ENCODE assay signal across 12 cellular contexts in genomic region chr15:72532991-72533601, GRCh38. TPM values are rescaled to one million over a fixed set of nuclear protein-coding genes. Genes with fewer than 3 reads are reported as not detected.
DNase-seq lines count a peak whose midpoint lies in the region; TF ChIP-seq lines count a peak whose summit lies in the region.
"Had no signal": no experiment of that assay in that cellular context is flagged by ENCODE, and none has a peak within 500 bp of the region (broad histone marks: within the 10 kb centered on the region; RNA-seq: fewer than 3 reads in every experiment).

No MANE protein-coding gene starts in this region.

- peak; percentile 26 for DNase-seq in activated CD8-positive, alpha-beta memory T cell treated with anti-CD3 and anti-CD28 coated beads, Interleukin-2, amount 50 U/mL, for 4 hours
- no peak for DNase-seq in activated CD8-positive, alpha-beta memory T cell treated with anti-CD3 and anti-CD28 coated beads, Interleukin-2, amount 50 U/mL, for 48 hours
- peak; percentile 38 for DNase-seq in NAMALWA (ENCODE audit: low spot score)
- DNase-seq in chondrocyte (ENCODE audit: low spot score), result no peak
- no peak for DNase-seq in progenitor cell of endocrine pancreas (ENCODE audit: low spot score, unreplicated experiment)
- DNase-seq in tibial nerve (ENCODE audit: low spot score in 2 of 2), result no peak
- no peak for DNase-seq in kidney glomerular epithelial cell (lab: John Stamatoyannopoulos, UW)
- DNase-seq in nucleus accumbens (lab: John Stamatoyannopoulos, UW), result no peak
- DNase-seq: activated CD4-positive, CD25-positive, alpha-beta regulatory T cell treated with anti-CD3 and anti-CD28 coated beads, Interleukin-2, amount 50 U/mL, for 72 hours; NCI-H1436 treated with DMSO at 0.1 percent for 48 hours had no signal

- no peaks in the 10 kb centered on the region for H3K27me3 ChIP-seq in tibial nerve

- TF ChIP-seq EP300 in tibial nerve (IDR thresholded peaks at IDR 0.05), result no peak

- H3K27me3 Mint-ChIP-seq in chondrocyte (ENCODE audit: low read depth), result no peaks in the 10 kb centered on the region
- H3K27me3 Mint-ChIP-seq in progenitor cell of endocrine pancreas, result no peaks in the 10 kb centered on the region
- H3K27me3 Mint-ChIP-seq: CD8-positive, alpha-beta memory T cell had no signal

- H3K9me3 ChIP-seq in tibial nerve, result no peaks in the 10 kb centered on the region

- no peak overlapping the region for H3K4me3 ChIP-seq in tibial nerve
- H3K4me3 ChIP-seq: skin epidermis had no signal

- H3K36me3 Mint-ChIP-seq in chondrocyte (ENCODE audit: low read depth) (peaks cover 1% of the 10 kb centered on the region), progenitor cell of endocrine pancreas (ENCODE audit: insufficient read depth) (peaks cover 2% of the 10 kb centered on the region)

- peaks cover 0 to 29% (median 0%) of the 10 kb centered on the region in 4 donors for H3K4me1 ChIP-seq in tibial nerve

- H3K4me1 Mint-ChIP-seq in chondrocyte (ENCODE audit: low read depth) (peaks cover 15% of the 10 kb centered on the region), progenitor cell of endocrine pancreas (ENCODE audit: low read depth) (no peaks in the 10 kb centered on the region)

- H3K27ac Mint-ChIP-seq in chondrocyte (ENCODE audit: unreplicated experiment) (no peak overlapping the region), progenitor cell of endocrine pancreas (no peak overlapping the region)

- TF ChIP-seq CTCF in chondrocyte (IDR thresholded peaks at IDR 0.05), result peak; percentile 63
- TF ChIP-seq CTCF in progenitor cell of endocrine pancreas (IDR thresholded peaks at IDR 0.05; ENCODE audit: unreplicated experiment), result peak; percentile 38
- peak in 2 of 5 experiments; percentile 9 to 25 for TF ChIP-seq CTCF in tibial nerve (IDR thresholded peaks at IDR 0.05)

- no peak overlapping the region for H3K27ac ChIP-seq in tibial nerve
- H3K27ac ChIP-seq: skin epidermis had no signal

- H3K36me3 ChIP-seq in tibial nerve, result no peaks in the 10 kb centered on the region

- H3K9me3 Mint-ChIP-seq in chondrocyte (ENCODE audit: low read depth) (no peaks in the 10 kb centered on the region), progenitor cell of endocrine pancreas (ENCODE audit: low read depth) (peaks cover 2% of the 10 kb centered on the region)
- H3K9me3 Mint-ChIP-seq: CD8-positive, alpha-beta memory T cell had no signal

- H3K4me3 Mint-ChIP-seq in chondrocyte (ENCODE audit: unreplicated experiment), result no peak overlapping the region
- H3K4me3 Mint-ChIP-seq in progenitor cell of endocrine pancreas (ENCODE audit: low read depth), result no peak overlapping the region
- H3K4me3 Mint-ChIP-seq: CD8-positive, alpha-beta memory T cell had no signal

- 97 to 99% methylated on average over 5 of the region's 5 CpGs for WGBS in tibial nerve, 2 donors

- no peak for TF ChIP-seq POLR2A in tibial nerve (IDR thresholded peaks at IDR 0.05)

RNA-seq across cellular contexts. Expression of gene ARIH1, which starts 59.0 kb away (rescaled TPM):
- total RNA-seq in chondrocyte, result 150 to 169 TPM (median 164 TPM) in 3 replicates
- total RNA-seq in progenitor cell of endocrine pancreas, result 171 and 202 TPM in 2 replicates
- 10 to 100 TPM; 30.6 to 58.6 (median 45.1) TPM for total RNA-seq in tibial nerve

Comparison
In these comparisons a context has a peak if more than half of its experiments do, and no peak if none do; other contexts are left out.
1. DNase-seq: peak in activated CD8-positive, alpha-beta memory T cell treated with anti-CD3 and anti-CD28 coated beads, Interleukin-2, amount 50 U/mL, for 4 hours (single experiment) and NAMALWA (single experiment); none in activated CD8-positive, alpha-beta memory T cell treated with anti-CD3 and anti-CD28 coated beads, Interleukin-2, amount 50 U/mL, for 48 hours (single experiment), chondrocyte (single experiment), progenitor cell of endocrine pancreas (single experiment), tibial nerve (0 of 2), kidney glomerular epithelial cell (single experiment) and nucleus accumbens (0 of 56).